8 cellular contexts compared by ENCODE assay signal in genomic region chr19:48954595-48955307, GRCh38. TPM values are rescaled to one million over a fixed set of nuclear protein-coding genes. Genes with fewer than 3 reads are reported as not detected.
DNase-seq lines count a peak whose midpoint lies in the region; ATAC-seq, FAIRE-seq and TF ChIP-seq lines count a peak whose summit lies in the region.

Gene BAX (plus strand): TSS chr19:48954875. CDS start chr19:48954929, 54 bp downstream.

- H3K27me3 Mint-ChIP-seq in activated T-cell treated with anti-CD3 and anti-CD28 coated beads, Interleukin-2, amount 50 U/mL, for 72 hours (ENCODE audit: low read depth) = no peaks in the 10 kb centered on the region

- ATAC-seq in GM21723 (IDR thresholded peaks at IDR 0.05; ENCODE audit: unreplicated experiment) = peak; percentile 81
- ATAC-seq in activated T-cell treated with anti-CD3 and anti-CD28 coated beads, Interleukin-2, amount 50 U/mL, for 72 hours (replicated peaks in 1 of 2) = peak; percentile 88 to 89

- TF ChIP-seq CTCF in KMS-11 (conservative IDR thresholded peaks at IDR 0.05; ENCODE audit: low read depth, low read length) (no peak), esophagus muscularis mucosa (IDR thresholded peaks at IDR 0.05) (peak in 1 of 3 experiments; percentile 35)

- no peak for FAIRE-seq in RCC 7860 (lab: Jason Lieb, UNC)

- H3K9me3 Mint-ChIP-seq in activated T-cell treated with anti-CD3 and anti-CD28 coated beads, Interleukin-2, amount 50 U/mL, for 72 hours = no peaks in the 10 kb centered on the region

- H3K4me3 Mint-ChIP-seq in activated T-cell treated with anti-CD3 and anti-CD28 coated beads, Interleukin-2, amount 50 U/mL, for 72 hours = peak within 1 kb of the TSS; percentile 93 to 97

- no peaks in the 10 kb centered on the region for H3K27me3 ChIP-seq in KMS-11 (ENCODE audit: insufficient read depth, low read depth)
- no peaks in the 10 kb centered on the region for H3K27me3 ChIP-seq in esophagus muscularis mucosa

- H3K36me3 ChIP-seq in KMS-11 (ENCODE audit: insufficient read depth) (no peaks in the 10 kb centered on the region), esophagus muscularis mucosa (peaks cover 0 to 21% (median 2%) of the 10 kb centered on the region in 4 donors)

- H3K4me3 ChIP-seq in KMS-11 (IDR thresholded peaks at IDR 0.05; ENCODE audit: insufficient read depth, low read depth, low read length) = no peak within 1 kb of the TSS
- H3K4me3 ChIP-seq in esophagus muscularis mucosa = peak within 1 kb of the TSS; percentile 84 to 93 (median 90)

- no peak for TF ChIP-seq EP300 in esophagus muscularis mucosa (IDR thresholded peaks at IDR 0.05)

- peak; percentile 95 for DNase-seq in DMS79 (lab: John Stamatoyannopoulos, UW)
- peak; percentile 85 for DNase-seq in RCC 7860 (ENCODE audit: low spot score)
- peak; percentile 97 for DNase-seq in activated T-cell treated with anti-CD3 and anti-CD28 coated beads, Interleukin-2, amount 50 U/mL, for 72 hours
- peak; percentile 99 for DNase-seq in esophagus muscularis mucosa (ENCODE audit: extremely low spot score)
- peak; percentile 98 for DNase-seq in myocyte (ENCODE audit: low read depth)
- peak; percentile 73 to 85 for DNase-seq in stimulated activated CD8-positive, alpha-beta memory T cell treated with anti-CD3 and anti-CD28 coated beads, Interleukin-7, amount 100 ng/mL, for 4 hours (ENCODE audit: low read depth in 2 of 2)

- peak within 1 kb of the TSS; percentile 91 for H2AFZ ChIP-seq in KMS-11 (ENCODE audit: low read depth)

- 0% methylated on average over 9 of the region's 71 CpGs for WGBS in esophagus muscularis mucosa

- H3K27ac ChIP-seq in KMS-11 (peak within 1 kb of the TSS; percentile 37; the same call in 1 of the 2 replicates), esophagus muscularis mucosa (replicated peaks in 1 of 4) (peak within 1 kb of the TSS; percentile 84 to 93 (median 89))

- H3K79me2 ChIP-seq in KMS-11 (ENCODE audit: insufficient read depth, low read depth) = peaks cover 10% of the 10 kb centered on the region; the same call in 1 of the 2 replicates

- H3K9ac ChIP-seq in KMS-11 = peak within 1 kb of the TSS; percentile 79

- peak; percentile 71 for TF ChIP-seq POLR2A in esophagus muscularis mucosa (IDR thresholded peaks at IDR 0.05; ENCODE audit: low read depth)

- peak within 1 kb of the TSS; percentile 72 for H3K4me2 ChIP-seq in KMS-11

- peaks cover 52% of the 10 kb centered on the region for H3K4me1 Mint-ChIP-seq in activated T-cell treated with anti-CD3 and anti-CD28 coated beads, Interleukin-2, amount 50 U/mL, for 72 hours (ENCODE audit: low read depth)

- H3K9me3 ChIP-seq in esophagus muscularis mucosa = no peaks in the 10 kb centered on the region

- H4K20me1 ChIP-seq in KMS-11 (ENCODE audit: insufficient read depth) = no peaks in the 10 kb centered on the region

- intact Hi-C loops in esophagus muscularis mucosa (cut with DNase I) = no loop called here

- H3K27ac Mint-ChIP-seq in activated T-cell treated with anti-CD3 and anti-CD28 coated beads, Interleukin-2, amount 50 U/mL, for 72 hours = peak within 1 kb of the TSS; percentile 96

- peaks cover 11% of the 10 kb centered on the region for H3K4me1 ChIP-seq in KMS-11 (ENCODE audit: low read depth, poor library complexity, severe bottlenecking)
- peaks cover 13 to 24% (median 22%) of the 10 kb centered on the region in 4 donors for H3K4me1 ChIP-seq in esophagus muscularis mucosa

- peaks cover 9 to 28% of the 10 kb centered on the region in 2 donors for H3K36me3 Mint-ChIP-seq in activated T-cell treated with anti-CD3 and anti-CD28 coated beads, Interleukin-2, amount 50 U/mL, for 72 hours (ENCODE audit: insufficient read depth in 2 of 2)

RNA-seq across cellular contexts. Expression of gene BAX, which starts in this region (rescaled TPM):
- 100 to 1,000 TPM; 318 to 448 TPM for total RNA-seq in activated T-cell treated with anti-CD3 and anti-CD28 coated beads, Interleukin-2, amount 50 U/mL, for 72 hours
- 10 to 100 TPM; 39.0 to 50.4 (median 42.3) TPM for total RNA-seq in esophagus muscularis mucosa
- 59.7 and 78.0 TPM in 2 replicates for total RNA-seq in myocyte
- polyA plus RNA-seq in myocyte (2012) = 294 TPM
